In the genomic region with DNA sequence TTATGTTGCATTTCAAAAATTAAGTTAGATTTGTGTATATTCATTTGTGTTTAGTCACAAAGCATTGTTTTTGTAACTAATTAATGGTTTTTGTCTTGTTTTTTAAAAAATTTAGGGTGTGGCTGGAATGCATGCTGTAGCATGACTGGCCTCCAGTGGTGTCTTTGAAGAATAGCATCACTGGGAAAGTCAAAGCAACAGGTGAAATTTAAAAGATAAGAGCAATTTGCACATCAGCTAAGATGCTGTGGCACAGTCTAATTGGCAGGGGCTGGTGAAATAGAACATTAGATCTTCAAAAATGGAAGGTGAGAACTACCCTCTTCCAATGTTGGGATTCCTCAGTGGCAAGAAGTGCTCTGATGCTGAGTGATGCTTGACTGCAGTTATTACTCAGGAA, we compare ENCODE assay signal across 8 cellular contexts. TPM values are rescaled to one million over a fixed set of nuclear protein-coding genes. Genes with fewer than 3 reads are reported as not detected.
A peak's percentile ranks its signal among the peaks of the same experiment; 100 is the strongest.
DNase-seq lines count a peak whose midpoint lies in the region; ATAC-seq and TF ChIP-seq lines count a peak whose summit lies in the region.

No MANE protein-coding gene starts in this region.

- peaks cover 4% of the 10 kb centered on the region for H3K27me3 ChIP-seq in RWPE2 (ENCODE audit: insufficient read depth, poor library complexity, severe bottlenecking)

- H3K4me1 ChIP-seq in RWPE2 (ENCODE audit: insufficient read depth, poor library complexity, severe bottlenecking): no peaks in the 10 kb centered on the region

- TF ChIP-seq CTCF in RWPE2 (IDR thresholded peaks at IDR 0.05; ENCODE audit: poor library complexity, severe bottlenecking): peak; percentile 77
- peak; percentile 79 for TF ChIP-seq CTCF in glutamatergic neuron (IDR thresholded peaks at IDR 0.05; ENCODE audit: partially characterized antibody, unreplicated experiment)

- no peak overlapping the region for H3K27ac ChIP-seq in RWPE2 (ENCODE audit: poor library complexity, severe bottlenecking)

- H3K27ac Mint-ChIP-seq in glutamatergic neuron (ENCODE audit: unreplicated experiment): no peak overlapping the region

- peaks cover 44% of the 10 kb centered on the region for H3K4me1 Mint-ChIP-seq in glutamatergic neuron (ENCODE audit: low read depth, unreplicated experiment)

- peak; percentile 39 for DNase-seq in AG20443 (ENCODE audit: low spot score)
- peak; percentile 7 for DNase-seq in H4 (ENCODE audit: low spot score)
- DNase-seq in RWPE2 (ENCODE audit: low spot score): no peak
- DNase-seq in glutamatergic neuron: no peak
- DNase-seq in NOMO-1 (lab: John Stamatoyannopoulos, UW; ENCODE audit: unreplicated experiment in 2 of 2): no peak
- no peak for DNase-seq in inferior parietal cortex (ENCODE audit: extremely low spot score)

- H3K9me3 ChIP-seq in RWPE2 (ENCODE audit: severe bottlenecking): no peaks in the 10 kb centered on the region

- H3K36me3 ChIP-seq in RWPE2 (ENCODE audit: low read depth): no peaks in the 10 kb centered on the region

- H3K4me3 ChIP-seq in RWPE2 (ENCODE audit: severe bottlenecking): no peak overlapping the region

- peaks cover 12% of the 10 kb centered on the region for H3K9me3 Mint-ChIP-seq in glutamatergic neuron (ENCODE audit: unreplicated experiment)

- H3K36me3 Mint-ChIP-seq in glutamatergic neuron (ENCODE audit: unreplicated experiment): no peaks in the 10 kb centered on the region

- ATAC-seq in RWPE2 (ENCODE audit: low read depth): no peak
- ATAC-seq in GM21447 (IDR thresholded peaks at IDR 0.05; ENCODE audit: unreplicated experiment): no peak
- no peak for ATAC-seq in activated CD4-positive, CD25-positive, alpha-beta regulatory T cell treated with anti-CD3 and anti-CD28 coated beads, Interleukin-2, amount 50 U/mL, for 24 hours

- peak overlapping the region; percentile 10 for H3K4me3 Mint-ChIP-seq in glutamatergic neuron (ENCODE audit: unreplicated experiment)

- peaks cover 15% of the 10 kb centered on the region for H3K27me3 Mint-ChIP-seq in glutamatergic neuron (ENCODE audit: unreplicated experiment)

RNA-seq across cellular contexts. Expression of a gene that starts 45.3 kb away (rescaled TPM):
- 12.1 and 13.6 TPM in 2 replicates for total RNA-seq in H4 (2014; rRNA removed; shearing (Covaris generic))
- total RNA-seq in glutamatergic neuron (ENCODE audit: unreplicated experiment): 1,513 TPM

Comparison
In these comparisons a context has a peak if more than half of its experiments do, and no peak if none do; other contexts are left out.
1. DNase-seq: peak in AG20443 (single experiment) and H4 (single experiment); none in RWPE2 (single experiment), glutamatergic neuron (single experiment), NOMO-1 (0 of 2) and inferior parietal cortex (single experiment).
2. RNA of a gene that starts 45.3 kb away (total RNA-seq): 1,513 TPM in glutamatergic neuron (single experiment); 12.1 to 13.6 TPM in H4; every median in the first group is over 100 times any median in the second.